In genomic region chr3:186589856-186590579, GRCh38 we compare ENCODE assay signal across 1 cellular context.
TF ChIP-seq lines count a peak whose summit lies in the region.

No MANE protein-coding gene starts in this region.

TF ChIP-seq in A549, 52 proteins besides CTCF, POLR2A, EP300 and RAD21 (continued from another document):
- TF ChIP-seq ATOH8 (CRISPR knock-in tag; IDR thresholded peaks at IDR 0.05; ENCODE audit: low read depth) (no peak), RCOR1 (IDR thresholded peaks at IDR 0.05; ENCODE audit: low read depth, low read length) (no peak), TFCP2L1 (CRISPR knock-in tag; IDR thresholded peaks at IDR 0.05) (no peak), HMGXB4 (CRISPR knock-in tag; IDR thresholded peaks at IDR 0.05; ENCODE audit: borderline replicate concordance) (no peak), CEBPB (IDR thresholded peaks at IDR 0.05) (peak; percentile 55 to 56; a peak in 3 of 4 replicates), FOSL2 (IDR thresholded peaks at IDR 0.05) (no peak), FOSL2 (CRISPR knock-in tag; IDR thresholded peaks at IDR 0.05) (0 out of 2 replicates have a peak, but pooled peaks have one; percentile 26), POLR2AphosphoS2 (conservative IDR thresholded peaks at IDR 0.05; ENCODE audit: low read length) (no peak), HDAC2 (IDR thresholded peaks at IDR 0.05) (no peak)
